In genomic region chr6:13807691-13808090, GRCh38 we compare ENCODE assay signal across 16 cellular contexts.
"Had no signal": no experiment of that assay in that cellular context is flagged by ENCODE, and none has a peak within 500 bp of the region (broad histone marks: within the 10 kb centered on the region; RNA-seq: fewer than 3 reads in every experiment).

No MANE protein-coding gene starts in this region.

- DNase-seq: activated CD4-positive, alpha-beta T cell treated with anti-CD3 and anti-CD28 coated beads for 48 hours; activated CD8-positive, alpha-beta memory T cell treated with anti-CD3 and anti-CD28 coated beads, Interleukin-2, amount 50 U/mL, for 48 hours; activated CD8-positive, alpha-beta T cell treated with anti-CD3 and anti-CD28 coated beads, Interleukin-2, amount 10 ng/mL, durations not matched to agents 7 days and 5 days; activated naive CD4-positive, alpha-beta T cell treated with Interleukin-2 at 50 U/mL for 16 hours; endodermal cell; left lung; occipital lobe; sigmoid colon; stimulated activated CD4-positive, alpha-beta T cell treated with anti-CD3 and anti-CD28 coated beads, Interleukin-2, amount 100 ng/mL, for 48 hours; stimulated activated naive CD8-positive, alpha-beta T cell treated with anti-CD3 and anti-CD28 coated beads, Interleukin-15, Interleukin-2, amounts not matched to agents 100 U/mL and 50 U/mL, for 24 hours; SW 1271; T-helper 9 cell had no signal

- H3K27me3 Mint-ChIP-seq: memory B cell; natural killer cell treated with Interleukin-12 subunit alpha and Interleukin-12 subunit beta and Interleukin-15 and Interleukin-18, amount 100 ng/mL, for 72 hours had no signal

- H3K9me3 ChIP-seq: left lung, sigmoid colon had no signal

- H3K4me3 ChIP-seq: left lung, sigmoid colon had no signal

- FAIRE-seq: islet of Langerhans had no signal

- H3K36me3 Mint-ChIP-seq: natural killer cell treated with Interleukin-12 subunit alpha and Interleukin-12 subunit beta and Interleukin-15 and Interleukin-18, amount 100 ng/mL, for 72 hours had no signal

- H3K27ac Mint-ChIP-seq: activated CD8-positive, alpha-beta T cell treated with anti-CD3 and anti-CD28 coated beads, Interleukin-2, amount 10 ng/mL, durations not matched to agents 7 days and 5 days; endodermal cell; memory B cell; WTC11 had no signal

- H3K27me3 ChIP-seq: left lung, sigmoid colon had no signal

- H3K9me3 Mint-ChIP-seq: endodermal cell; memory B cell; natural killer cell treated with Interleukin-12 subunit alpha and Interleukin-12 subunit beta and Interleukin-15 and Interleukin-18, amount 100 ng/mL, for 72 hours; WTC11 had no signal

- H3K27ac ChIP-seq: left lung, sigmoid colon had no signal

- H3K4me3 Mint-ChIP-seq: activated CD8-positive, alpha-beta T cell treated with anti-CD3 and anti-CD28 coated beads, Interleukin-2, amount 10 ng/mL, durations not matched to agents 7 days and 5 days; endodermal cell; memory B cell; natural killer cell treated with Interleukin-12 subunit alpha and Interleukin-12 subunit beta and Interleukin-15 and Interleukin-18, amount 100 ng/mL, for 72 hours; WTC11 had no signal
